In genomic region chr1:113219377-113219776, GRCh38 we compare ENCODE assay signal across 11 cellular contexts.
A peak's percentile ranks its signal among the peaks of the same experiment; 100 is the strongest.
DNase-seq lines count a peak whose midpoint lies in the region; ATAC-seq and TF ChIP-seq lines count a peak whose summit lies in the region.
"Had no signal": no experiment of that assay in that cellular context is flagged by ENCODE, and none has a peak within 500 bp of the region (broad histone marks: within the 10 kb centered on the region; RNA-seq: fewer than 3 reads in every experiment).

No MANE protein-coding gene starts in this region.

- H3K27me3 ChIP-seq in BJ (ENCODE audit: control insufficient read depth, insufficient read depth, low read length) (no peaks in the 10 kb centered on the region; the same call in 1 of the 2 replicates), H7 (ENCODE audit: control insufficient read depth, insufficient read depth, low read length) (no peaks in the 10 kb centered on the region), WERI-Rb-1 (ENCODE audit: insufficient read depth, low read depth, severe bottlenecking) (no peaks in the 10 kb centered on the region), kidney epithelial cell (ENCODE audit: control insufficient read depth, insufficient read depth, low read length) (no peaks in the 10 kb centered on the region)
- H3K27me3 ChIP-seq: body of pancreas had no signal

- H3K27ac ChIP-seq in WERI-Rb-1, result no peak overlapping the region
- H3K27ac ChIP-seq: body of pancreas had no signal

- no peaks in the 10 kb centered on the region for H3K9me3 ChIP-seq in WERI-Rb-1 (ENCODE audit: severe bottlenecking)
- H3K9me3 ChIP-seq: body of pancreas had no signal

- TF ChIP-seq POLR2A in GM18505 (IDR thresholded peaks at IDR 0.05; ENCODE audit: borderline replicate concordance, extremely low read depth, insufficient read depth, insufficient read length), result no peak

- H3K4me3 ChIP-seq in BJ (ENCODE audit: low read depth, low read length) (no peak overlapping the region), H7 (ENCODE audit: insufficient read depth, low read depth, low read length) (no peak overlapping the region), WERI-Rb-1 (ENCODE audit: low read depth, low read length) (no peak overlapping the region), kidney epithelial cell (ENCODE audit: low read depth, low read length) (no peak overlapping the region)
- H3K4me3 ChIP-seq: body of pancreas, HAP-1 had no signal

- H3K36me3 ChIP-seq in BJ (ENCODE audit: control insufficient read depth, insufficient read depth, low read length) (no peaks in the 10 kb centered on the region), H7 (replicated peaks; ENCODE audit: control insufficient read depth, insufficient read depth, low read length) (no peaks in the 10 kb centered on the region), WERI-Rb-1 (no peaks in the 10 kb centered on the region), kidney epithelial cell (ENCODE audit: control insufficient read depth, insufficient read depth, low read length) (no peaks in the 10 kb centered on the region)
- H3K36me3 ChIP-seq: HAP-1 had no signal

- CTCF ChIA-PET in BJ (lab: Yijun Ruan, JAX), result interaction anchor here (0.6 kb wide), 1 partner anchor 96 kb away, joined by 3 read pairs; no protein-coding TSS in a partner anchor

- TF ChIP-seq CTCF in BJ (IDR thresholded peaks at IDR 0.05; ENCODE audit: insufficient read depth, low read depth, low read length), result peak; percentile 35
- TF ChIP-seq CTCF in WERI-Rb-1 (IDR thresholded peaks at IDR 0.05; ENCODE audit: low read depth, low read length), result peak; percentile 70
- TF ChIP-seq CTCF in kidney epithelial cell (IDR thresholded peaks at IDR 0.05; ENCODE audit: insufficient read depth, low read length, poor library complexity, severe bottlenecking), result peak; percentile 22

- no peak for ATAC-seq in GM18505 (IDR thresholded peaks at IDR 0.05; ENCODE audit: unreplicated experiment)
- ATAC-seq in GM19455 (IDR thresholded peaks at IDR 0.05; ENCODE audit: unreplicated experiment), result no peak
- no peak for ATAC-seq in HG03460 (IDR thresholded peaks at IDR 0.05; ENCODE audit: unreplicated experiment)
- ATAC-seq: body of pancreas had no signal

- POLR2A ChIA-PET in BJ (lab: Charles Lee), result no interaction called here

- DNase-seq in BJ (ENCODE audit: low read depth), result no peak
- DNase-seq in H7, result peak; percentile 61
- peak; percentile 21 for DNase-seq in WERI-Rb-1
- no peak for DNase-seq in kidney epithelial cell (ENCODE audit: low read depth)
- no peak for DNase-seq in SW480 (ENCODE audit: low spot score)
- DNase-seq: activated T-cell treated with anti-CD3 and anti-CD28 coated beads, Interleukin-2, amount 50 U/mL, for 48 hours; body of pancreas had no signal

Comparison
In these comparisons a context has a peak if more than half of its experiments do, and no peak if none do; other contexts are left out.
1. DNase-seq: peak in H7 (single experiment) and WERI-Rb-1 (single experiment); none in BJ (single experiment), kidney epithelial cell (single experiment) and SW480 (single experiment).
2. Peak in every context shown above with its lines, with median percentiles within 50 percentile points of each other: CTCF ChIP-seq.